ENCODE assay signal across 9 cellular contexts in the genomic region with DNA sequence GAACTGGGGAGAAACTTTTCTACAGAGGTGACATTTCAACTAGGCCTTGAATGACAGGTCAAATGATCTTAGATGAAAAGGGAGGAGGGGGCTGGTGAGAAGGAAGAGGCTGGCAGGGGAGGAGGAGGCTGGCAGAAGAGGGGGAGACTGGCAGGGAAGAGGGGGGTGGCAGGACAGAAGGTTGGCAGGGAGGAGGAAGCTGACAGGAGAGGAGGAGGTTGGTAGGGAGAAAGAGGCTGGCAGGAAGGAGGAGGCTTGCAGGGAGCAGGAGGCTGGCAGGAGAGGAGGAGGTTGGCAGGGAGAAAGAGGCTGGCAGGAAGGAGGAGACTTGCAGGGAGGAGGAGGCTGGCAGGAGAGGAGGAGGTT.
DNase-seq lines count a peak whose midpoint lies in the region; ATAC-seq, FAIRE-seq and TF ChIP-seq lines count a peak whose summit lies in the region.
"Had no signal": no experiment of that assay in that cellular context is flagged by ENCODE, and none has a peak within 500 bp of the region (broad histone marks: within the 10 kb centered on the region; RNA-seq: fewer than 3 reads in every experiment).

No MANE protein-coding gene starts in this region.

- no peaks in the 10 kb centered on the region for H3K27me3 ChIP-seq in tibial artery

- peaks cover 0 to 6% (median 0%) of the 10 kb centered on the region in 3 donors for H3K9me3 ChIP-seq in tibial artery

- H3K4me3 Mint-ChIP-seq in activated naive CD4-positive, alpha-beta T cell treated with anti-CD3 and anti-CD28 coated beads, Interleukin-2, amount 50 U/mL, for 24 hours: peak overlapping the region; percentile 83
- H3K4me3 Mint-ChIP-seq in activated naive CD8-positive, alpha-beta T cell treated with anti-CD3 and anti-CD28 coated beads for 36 hours: peak overlapping the region; percentile 81
- peak overlapping the region; percentile 84 for H3K4me3 Mint-ChIP-seq in memory B cell

- no peaks in the 10 kb centered on the region for H3K9me3 Mint-ChIP-seq in activated naive CD4-positive, alpha-beta T cell treated with anti-CD3 and anti-CD28 coated beads, Interleukin-2, amount 50 U/mL, for 24 hours
- H3K9me3 Mint-ChIP-seq in activated naive CD8-positive, alpha-beta T cell treated with anti-CD3 and anti-CD28 coated beads for 36 hours: no peaks in the 10 kb centered on the region
- no peaks in the 10 kb centered on the region for H3K9me3 Mint-ChIP-seq in memory B cell

- H3K27ac Mint-ChIP-seq in activated naive CD4-positive, alpha-beta T cell treated with anti-CD3 and anti-CD28 coated beads, Interleukin-2, amount 50 U/mL, for 24 hours: peak overlapping the region; percentile 23
- H3K27ac Mint-ChIP-seq in activated naive CD8-positive, alpha-beta T cell treated with anti-CD3 and anti-CD28 coated beads for 36 hours: no peak overlapping the region
- H3K27ac Mint-ChIP-seq in memory B cell: peak overlapping the region; percentile 35

- no peaks in the 10 kb centered on the region for H3K36me3 Mint-ChIP-seq in activated naive CD4-positive, alpha-beta T cell treated with anti-CD3 and anti-CD28 coated beads, Interleukin-2, amount 50 U/mL, for 24 hours
- no peaks in the 10 kb centered on the region for H3K36me3 Mint-ChIP-seq in activated naive CD8-positive, alpha-beta T cell treated with anti-CD3 and anti-CD28 coated beads for 36 hours
- peaks cover 2% of the 10 kb centered on the region for H3K36me3 Mint-ChIP-seq in memory B cell

- no peak for DNase-seq in activated naive CD4-positive, alpha-beta T cell (lab: John Stamatoyannopoulos, UW)
- no peak for DNase-seq in activated naive CD8-positive, alpha-beta T cell treated with anti-CD3 and anti-CD28 coated beads for 36 hours
- DNase-seq in memory B cell (ENCODE audit: low spot score in 2 of 2) (no peak), tibial artery (no peak), SHP77 (lab: John Stamatoyannopoulos, UW) (no peak), RCC 7860 (ENCODE audit: low spot score) (no peak)

- H3K27ac ChIP-seq in tibial artery: peak overlapping the region; percentile 74 to 80

- intact Hi-C loops in tibial artery (cut with DNase I; ENCODE audit: low total_unique reads): no loop called here

- no peak for FAIRE-seq in RCC 7860 (lab: Jason Lieb, UNC)

- H3K4me1 ChIP-seq in tibial artery: peaks cover 0 to 15% (median 3%) of the 10 kb centered on the region in 4 donors

- peak overlapping the region; percentile 49 to 75 for H3K4me3 ChIP-seq in tibial artery

- peaks cover 17% of the 10 kb centered on the region for H3K4me1 Mint-ChIP-seq in activated naive CD4-positive, alpha-beta T cell treated with anti-CD3 and anti-CD28 coated beads, Interleukin-2, amount 50 U/mL, for 24 hours
- H3K4me1 Mint-ChIP-seq in activated naive CD8-positive, alpha-beta T cell treated with anti-CD3 and anti-CD28 coated beads for 36 hours: peaks cover 17% of the 10 kb centered on the region
- peaks cover 14% of the 10 kb centered on the region for H3K4me1 Mint-ChIP-seq in memory B cell

- TF ChIP-seq CTCF in tibial artery (IDR thresholded peaks at IDR 0.05): no peak

- no peaks in the 10 kb centered on the region for H3K36me3 ChIP-seq in tibial artery

- ATAC-seq in memory B cell (ENCODE audit: low read depth) (no peak), HG03196 (IDR thresholded peaks at IDR 0.05; ENCODE audit: unreplicated experiment) (no peak)
- ATAC-seq: Panc1 had no signal

- peaks cover 3% of the 10 kb centered on the region for H3K27me3 Mint-ChIP-seq in activated naive CD4-positive, alpha-beta T cell treated with anti-CD3 and anti-CD28 coated beads, Interleukin-2, amount 50 U/mL, for 24 hours
- H3K27me3 Mint-ChIP-seq in activated naive CD8-positive, alpha-beta T cell treated with anti-CD3 and anti-CD28 coated beads for 36 hours: peaks cover 21% of the 10 kb centered on the region
- peaks cover 24% of the 10 kb centered on the region for H3K27me3 Mint-ChIP-seq in memory B cell
